ENCODE assay signal across 10 cellular contexts in the genomic region with DNA sequence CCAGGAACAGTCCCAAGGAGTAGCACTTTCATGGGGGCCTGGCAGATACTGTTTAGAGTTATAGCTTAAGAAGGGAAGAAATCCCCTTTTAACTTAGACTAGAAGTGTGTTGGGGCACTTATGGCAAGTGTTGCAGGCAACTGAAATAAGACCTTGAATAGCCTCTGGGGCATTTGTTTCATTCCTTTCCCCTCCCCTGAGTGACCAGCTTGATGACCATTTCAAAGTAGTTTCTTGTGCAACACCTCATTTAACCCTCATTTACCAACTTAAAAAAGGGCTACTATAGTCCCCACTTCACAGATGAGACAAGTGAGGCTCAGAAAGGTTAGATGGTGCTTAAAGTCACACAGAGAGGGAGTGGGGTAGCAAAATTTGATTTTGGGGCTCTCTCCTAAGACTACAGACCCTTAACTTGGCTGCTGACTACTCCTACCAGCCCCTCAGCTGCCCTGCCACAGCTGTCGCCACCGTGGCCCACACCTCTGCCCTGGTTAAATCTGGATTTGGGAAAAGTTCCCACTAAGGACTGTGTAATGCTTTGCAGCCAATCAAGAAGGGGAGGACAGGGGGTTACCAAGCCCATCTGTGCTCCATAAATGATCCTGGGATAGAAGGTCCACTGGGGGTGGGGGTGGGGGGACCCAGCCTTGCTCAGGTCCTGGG. TPM values are rescaled to one million over a fixed set of nuclear protein-coding genes. Genes with fewer than 3 reads are reported as not detected.
DNase-seq lines count a peak whose midpoint lies in the region; ATAC-seq and TF ChIP-seq lines count a peak whose summit lies in the region.
"Had no signal": no experiment of that assay in that cellular context is flagged by ENCODE, and none has a peak within 500 bp of the region (broad histone marks: within the 10 kb centered on the region; RNA-seq: fewer than 3 reads in every experiment).

No MANE protein-coding gene starts in this region.

- no peaks in the 10 kb centered on the region for H3K9me3 ChIP-seq in RWPE2 (ENCODE audit: severe bottlenecking)

- H2AFZ ChIP-seq in ACC112 (ENCODE audit: low read length, unreplicated experiment): no peak overlapping the region

- H3K4me3 ChIP-seq in ACC112 (ENCODE audit: low read depth, low read length) (no peak overlapping the region), RWPE2 (ENCODE audit: severe bottlenecking) (no peak overlapping the region)
- H3K4me3 ChIP-seq: lung had no signal

- TF ChIP-seq CTCF in RWPE2 (IDR thresholded peaks at IDR 0.05; ENCODE audit: poor library complexity, severe bottlenecking) (no peak), omental fat pad (IDR thresholded peaks at IDR 0.05) (no peak)

- ATAC-seq in RWPE2 (ENCODE audit: low read depth) (no peak), HG03097 (IDR thresholded peaks at IDR 0.05; ENCODE audit: low FRiP score, unreplicated experiment) (no peak), omental fat pad (ENCODE audit: low FRiP score) (no peak)

- H3K79me2 ChIP-seq in ACC112 (ENCODE audit: control insufficient read depth, insufficient read depth, low read length, unreplicated experiment): peaks cover 61% of the 10 kb centered on the region

- DNase-seq in RWPE2 (ENCODE audit: low spot score) (peak; percentile 25), fibroblast of gingiva (ENCODE audit: low read depth) (peak; percentile 72), renal cortical epithelial cell (ENCODE audit: low read depth) (peak; percentile 85), GM19238 (ENCODE audit: insufficient read length, low spot score) (no peak), NCI-H1048 (lab: John Stamatoyannopoulos, UW) (no peak), omental fat pad (ENCODE audit: low spot score) (no peak)
- DNase-seq: activated CD4-positive, alpha-beta T cell treated with anti-CD3 and anti-CD28 coated beads, Interleukin-2, amount 10 ng/mL, durations not matched to agents 7 days and 5 days had no signal

- H3K27ac ChIP-seq in ACC112 (ENCODE audit: low read depth, low read length) (peak overlapping the region; percentile 93), RWPE2 (ENCODE audit: poor library complexity, severe bottlenecking) (peak overlapping the region; percentile 95)

- H3K27me3 ChIP-seq in ACC112 (ENCODE audit: insufficient read depth, low read length): no peaks in the 10 kb centered on the region
- no peaks in the 10 kb centered on the region for H3K27me3 ChIP-seq in RWPE2 (ENCODE audit: insufficient read depth, poor library complexity, severe bottlenecking)

- H3K4me1 ChIP-seq in ACC112 (ENCODE audit: control insufficient read depth, insufficient read depth, low read length, unreplicated experiment) (peaks cover 75% of the 10 kb centered on the region), RWPE2 (ENCODE audit: insufficient read depth, poor library complexity, severe bottlenecking) (peaks cover 54% of the 10 kb centered on the region)

- H3K36me3 ChIP-seq in ACC112 (ENCODE audit: insufficient read depth, low read length) (peaks cover 9% of the 10 kb centered on the region; the same call in 1 of the 2 replicates), RWPE2 (ENCODE audit: low read depth) (peaks cover 28% of the 10 kb centered on the region)

RNA-seq across cellular contexts. Expression of a gene that starts 5.5 kb away (rescaled TPM):
- 92.0 and 249 TPM in 2 replicates for total RNA-seq in renal cortical epithelial cell
- 10 to 100 TPM; 19.5 to 89.5 (median 23.4) TPM for total RNA-seq in omental fat pad
- total RNA-seq: activated CD4-positive, alpha-beta T cell treated with anti-CD3 and anti-CD28 coated beads, Interleukin-2, amount 10 ng/mL, durations not matched to agents 7 days and 5 days had no signal

RNA-seq across cellular contexts. Expression of a gene that starts 31.2 kb away (rescaled TPM):
- total RNA-seq in renal cortical epithelial cell: 1.6 and 8.9 TPM in 2 replicates
- 1 to 10 TPM; 2.6 to 6.8 (median 5.7) TPM for total RNA-seq in omental fat pad
- total RNA-seq: activated CD4-positive, alpha-beta T cell treated with anti-CD3 and anti-CD28 coated beads, Interleukin-2, amount 10 ng/mL, durations not matched to agents 7 days and 5 days had no signal

RNA-seq across cellular contexts. Expression of a gene that starts 35.4 kb away (rescaled TPM):
- total RNA-seq in renal cortical epithelial cell (142 and 441 TPM in 2 replicates), omental fat pad (10 to 100 TPM; 15.8 to 37.7 (median 25.6) TPM)

Comparison
In these comparisons a context has a peak if more than half of its experiments do, and no peak if none do; other contexts are left out.
1. DNase-seq: peak in RWPE2 (single experiment), fibroblast of gingiva (single experiment) and renal cortical epithelial cell (single experiment); none in GM19238 (single experiment), NCI-H1048 (single experiment) and omental fat pad (single experiment).